8 cellular contexts compared by ENCODE assay signal in the genomic region with DNA sequence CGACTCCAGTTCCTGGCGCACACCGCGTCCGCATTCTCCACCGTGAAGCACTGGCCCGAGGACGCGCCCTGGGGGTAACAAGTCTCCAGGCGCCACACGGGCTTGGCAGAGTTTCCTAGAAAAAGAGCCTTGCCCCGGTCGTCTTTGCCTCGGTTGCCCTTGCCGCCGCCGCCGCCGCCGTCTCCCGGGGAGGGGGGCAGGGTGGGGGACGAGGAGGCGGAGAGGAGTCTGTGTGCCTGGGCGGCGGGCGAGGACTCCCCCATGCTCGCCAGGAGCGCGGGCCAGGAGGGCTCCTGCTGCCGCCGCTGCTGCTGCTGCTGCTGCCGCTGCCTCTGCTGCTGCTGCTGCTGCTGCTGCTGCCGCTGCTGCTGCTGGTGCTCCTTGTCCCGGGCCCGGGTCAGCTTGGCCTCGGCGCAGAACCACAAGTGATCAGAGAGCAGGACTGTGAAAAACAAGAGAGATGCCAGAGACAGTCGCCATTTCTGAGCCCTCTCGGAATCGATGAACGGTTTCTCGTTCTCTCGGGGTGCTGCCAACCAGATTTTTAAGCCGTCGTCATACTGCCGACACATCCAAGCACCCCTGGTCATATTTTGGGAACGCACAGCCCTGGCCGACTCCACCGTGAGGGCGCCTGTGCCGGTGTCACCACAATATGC.
DNase-seq lines count a peak whose midpoint lies in the region; ATAC-seq and TF ChIP-seq lines count a peak whose summit lies in the region.

No MANE protein-coding gene starts in this region.

- H3K4me3 ChIP-seq in SJSA1, result peak overlapping the region; percentile 34

- H3K4me1 ChIP-seq in SJSA1 (replicated peaks) (peaks cover 24% of the 10 kb centered on the region), foreskin keratinocyte (no peaks in the 10 kb centered on the region)

- no peak overlapping the region for H3K27ac ChIP-seq in SJSA1
- H3K27ac ChIP-seq in foreskin keratinocyte, result no peak overlapping the region

- peak; percentile 42 for ATAC-seq in foreskin keratinocyte
- no peak for ATAC-seq in GM18520 (IDR thresholded peaks at IDR 0.05; ENCODE audit: unreplicated experiment)
- no peak for ATAC-seq in GM18873 (IDR thresholded peaks at IDR 0.05; ENCODE audit: low FRiP score, unreplicated experiment)

- TF ChIP-seq CTCF in foreskin keratinocyte (conservative IDR thresholded peaks at IDR 0.05), result no peak

- peaks cover 73% of the 10 kb centered on the region for H3K27me3 ChIP-seq in SJSA1 (replicated peaks)
- peaks cover 56% of the 10 kb centered on the region for H3K27me3 ChIP-seq in foreskin keratinocyte

- no peaks in the 10 kb centered on the region; the same call in 1 of the 2 replicates for H3K9me3 ChIP-seq in SJSA1 (replicated peaks)

- no peaks in the 10 kb centered on the region for H3K36me3 ChIP-seq in SJSA1

- DNase-seq in NCI-H187 (lab: John Stamatoyannopoulos, UW) (peak; percentile 83 to 87), NCI-H187 treated with DMSO at 0.1 percent for 48 hours (lab: John Stamatoyannopoulos, UW) (no peak), SJSA1 (ENCODE audit: low read depth in 1 of 2, low spot score in 2 of 2) (peak in 1 of 2 experiments; percentile 34), foreskin keratinocyte (peak in 1 of 2 donors; percentile 16), retina (peak; percentile 86), NCI-H2107 (lab: John Stamatoyannopoulos, UW) (no peak)

Comparison
In these comparisons a context has a peak if more than half of its experiments do, and no peak if none do; other contexts are left out.
1. DNase-seq: peak in NCI-H187 (2 of 2) and retina (single experiment); none in NCI-H187 treated with DMSO at 0.1 percent for 48 hours (single experiment) and NCI-H2107 (single experiment).